ENCODE assay signal across 8 cellular contexts in the genomic region with DNA sequence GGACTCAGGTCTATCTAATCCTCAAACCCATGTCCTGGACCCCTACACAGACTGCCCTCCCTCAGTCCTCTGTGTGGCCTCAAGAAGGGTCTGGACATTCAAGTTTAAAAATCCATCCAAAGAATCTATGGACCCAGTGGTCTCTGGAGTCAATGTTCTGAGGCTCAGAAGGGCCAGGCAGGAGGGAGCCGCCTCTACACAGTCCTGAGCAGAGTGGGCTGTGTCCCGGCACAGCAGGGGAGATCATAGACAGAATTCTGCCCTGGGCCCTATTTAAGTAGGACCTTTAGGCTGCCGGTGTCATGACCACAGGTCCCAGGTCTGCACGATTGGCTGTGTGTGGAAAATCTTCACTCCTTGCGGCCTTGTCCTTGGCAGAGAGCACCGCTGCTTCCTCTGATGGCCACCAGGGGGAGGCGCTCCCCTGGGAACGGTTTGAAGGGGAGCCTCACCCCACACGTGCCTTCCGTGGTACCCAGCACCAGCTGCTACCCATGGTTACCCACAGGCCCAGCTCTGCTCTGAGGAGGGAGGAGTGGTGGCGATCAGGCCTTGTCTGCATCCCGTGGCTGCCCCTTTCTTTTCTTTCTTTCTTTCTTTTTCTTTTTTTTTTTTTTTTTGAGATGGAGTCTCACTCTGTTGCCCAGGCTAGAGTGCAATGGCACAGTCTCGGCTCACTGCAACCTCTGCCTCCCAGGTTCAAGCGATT. TPM values are rescaled to one million over a fixed set of nuclear protein-coding genes. Genes with fewer than 3 reads are reported as not detected.
DNase-seq lines count a peak whose midpoint lies in the region; ATAC-seq and TF ChIP-seq lines count a peak whose summit lies in the region.

No MANE protein-coding gene starts in this region.

- intact Hi-C loops in CD4-positive, alpha-beta memory T cell (cut with micrococcal nuclease), result loop anchor here (1.0 to 5.0 kb wide), 4 partner anchors 47 to 127 kb away; partner anchors contain the start of genes CLCN2 and POLR2H

- peak overlapping the region; percentile 74; the same call in 1 of the 2 replicates for H2AFZ ChIP-seq in OCI-LY3 (ENCODE audit: low read depth, low read length)

- H3K79me2 ChIP-seq in OCI-LY3 (ENCODE audit: low read length), result no peaks in the 10 kb centered on the region

- no peak overlapping the region for H3K27ac Mint-ChIP-seq in CD4-positive, alpha-beta memory T cell
- H3K27ac Mint-ChIP-seq in natural killer cell treated with Interleukin-12 subunit alpha and Interleukin-12 subunit beta and Interleukin-15 and Interleukin-18, amount 100 ng/mL, for 72 hours, result no peak overlapping the region
- no peak overlapping the region for H3K27ac Mint-ChIP-seq in stimulated activated naive CD8-positive, alpha-beta T cell treated with anti-CD3 and anti-CD28 coated beads, Interleukin-15, amount 100 ng/mL, for 72 hours

- peaks cover 0 to 2% (median 0%) of the 10 kb centered on the region in 4 donors for H3K4me1 Mint-ChIP-seq in CD4-positive, alpha-beta memory T cell
- H3K4me1 Mint-ChIP-seq in natural killer cell treated with Interleukin-12 subunit alpha and Interleukin-12 subunit beta and Interleukin-15 and Interleukin-18, amount 100 ng/mL, for 72 hours (ENCODE audit: low read depth in 2 of 2), result no peaks in the 10 kb centered on the region
- no peaks in the 10 kb centered on the region for H3K4me1 Mint-ChIP-seq in stimulated activated naive CD8-positive, alpha-beta T cell treated with anti-CD3 and anti-CD28 coated beads, Interleukin-15, amount 100 ng/mL, for 72 hours

- no peak overlapping the region for H3K9ac ChIP-seq in OCI-LY3 (ENCODE audit: low read length)

- peak overlapping the region; percentile 47 for H3K4me2 ChIP-seq in OCI-LY3 (ENCODE audit: low read length)

- H3K27ac ChIP-seq in CD4-positive, alpha-beta memory T cell (ENCODE audit: low read depth, low read length), result no peak overlapping the region
- H3K27ac ChIP-seq in OCI-LY3 (ENCODE audit: low read length), result no peak overlapping the region

- CTCF ChIA-PET in CD4-positive, alpha-beta memory T cell (lab: Charles Lee; ENCODE audit: partially characterized antibody), result interaction anchor here (0.5 to 5.8 kb wide), 18 partner anchors 11 to 361 kb away, joined by 3 to 47 read pairs (median 4); partner anchors contain the start of gene EPHB3

- H3K9me3 Mint-ChIP-seq in CD4-positive, alpha-beta memory T cell, result no peaks in the 10 kb centered on the region
- H3K9me3 Mint-ChIP-seq in natural killer cell treated with Interleukin-12 subunit alpha and Interleukin-12 subunit beta and Interleukin-15 and Interleukin-18, amount 100 ng/mL, for 72 hours, result no peaks in the 10 kb centered on the region
- H3K9me3 Mint-ChIP-seq in stimulated activated naive CD8-positive, alpha-beta T cell treated with anti-CD3 and anti-CD28 coated beads, Interleukin-15, amount 100 ng/mL, for 72 hours, result no peaks in the 10 kb centered on the region

- H3K9me3 ChIP-seq in CD4-positive, alpha-beta memory T cell (ENCODE audit: control insufficient read depth in 1 of 2, low read length in 2 of 2), result no peaks in the 10 kb centered on the region
- peaks cover 3% of the 10 kb centered on the region; the same call in 1 of the 2 replicates for H3K9me3 ChIP-seq in OCI-LY3 (ENCODE audit: insufficient read depth, low read length)

- H3K27me3 Mint-ChIP-seq in CD4-positive, alpha-beta memory T cell, result peaks cover 0 to under 1% of the 10 kb centered on the region in 2 donors
- H3K27me3 Mint-ChIP-seq in natural killer cell treated with Interleukin-12 subunit alpha and Interleukin-12 subunit beta and Interleukin-15 and Interleukin-18, amount 100 ng/mL, for 72 hours, result peaks cover 1 to 4% of the 10 kb centered on the region in 2 donors
- H3K27me3 Mint-ChIP-seq in stimulated activated naive CD8-positive, alpha-beta T cell treated with anti-CD3 and anti-CD28 coated beads, Interleukin-15, amount 100 ng/mL, for 72 hours, result no peaks in the 10 kb centered on the region

- no peaks in the 10 kb centered on the region for H3K27me3 ChIP-seq in CD4-positive, alpha-beta memory T cell (ENCODE audit: insufficient read depth, low read length)
- peaks cover 6% of the 10 kb centered on the region for H3K27me3 ChIP-seq in OCI-LY3 (ENCODE audit: low read depth, low read length)

- H3K36me3 ChIP-seq in CD4-positive, alpha-beta memory T cell (ENCODE audit: insufficient read depth, low read length), result no peaks in the 10 kb centered on the region
- H3K36me3 ChIP-seq in OCI-LY3 (replicated peaks; ENCODE audit: low read depth, low read length), result no peaks in the 10 kb centered on the region

- H3K4me3 ChIP-seq in CD4-positive, alpha-beta memory T cell (ENCODE audit: low read length in 2 of 2), result no peak overlapping the region
- H3K4me3 ChIP-seq in OCI-LY3 (ENCODE audit: low read length), result no peak overlapping the region

- ATAC-seq in GM19467 (IDR thresholded peaks at IDR 0.05; ENCODE audit: unreplicated experiment), result peak; percentile 95
- peak; percentile 93 for ATAC-seq in esophagus mucosa
- peak; percentile 81 to 84 for ATAC-seq in natural killer cell treated with Interleukin-12 subunit alpha and Interleukin-12 subunit beta and Interleukin-15 and Interleukin-18, amount 100 ng/mL, for 72 hours
- peak; percentile 92 for ATAC-seq in stimulated activated naive CD8-positive, alpha-beta T cell treated with anti-CD3 and anti-CD28 coated beads, Interleukin-15, amount 100 ng/mL, for 72 hours

- POLR2A ChIA-PET in CD4-positive, alpha-beta memory T cell (lab: Charles Lee; ENCODE audit: partially characterized antibody), result no interaction called here

- peak; percentile 60 to 67 (median 61) for DNase-seq in CD4-positive, alpha-beta memory T cell
- DNase-seq in HUDEP-2 (lab: John Stamatoyannopoulos, UW; ENCODE audit: unreplicated experiment in 76 of 76) (peak in 61 of 76 experiments; percentile 1 to 73 (median 33)), activated T-cell treated with anti-CD3 and anti-CD28 coated beads for 1 hour (ENCODE audit: low read depth) (peak; percentile 60)
- DNase-seq in natural killer cell treated with Interleukin-12 subunit alpha and Interleukin-12 subunit beta and Interleukin-15 and Interleukin-18, amount 100 ng/mL, for 72 hours (ENCODE audit: low spot score), result peak; percentile 68
- peak; percentile 59 to 67 for DNase-seq in stimulated activated naive CD8-positive, alpha-beta T cell treated with anti-CD3 and anti-CD28 coated beads, Interleukin-15, amount 100 ng/mL, for 72 hours

- H3K36me3 Mint-ChIP-seq in CD4-positive, alpha-beta memory T cell, result no peaks in the 10 kb centered on the region
- no peaks in the 10 kb centered on the region for H3K36me3 Mint-ChIP-seq in natural killer cell treated with Interleukin-12 subunit alpha and Interleukin-12 subunit beta and Interleukin-15 and Interleukin-18, amount 100 ng/mL, for 72 hours

- TF ChIP-seq CTCF in OCI-LY3 (IDR thresholded peaks at IDR 0.05; ENCODE audit: low read depth, low read length), result peak; percentile 83

- H3K4me1 ChIP-seq in CD4-positive, alpha-beta memory T cell (ENCODE audit: insufficient read depth, low read length), result no peaks in the 10 kb centered on the region
- H3K4me1 ChIP-seq in OCI-LY3 (ENCODE audit: low read length), result peaks cover 6% of the 10 kb centered on the region; the same call in 1 of the 2 replicates

- no peaks in the 10 kb centered on the region for H4K20me1 ChIP-seq in OCI-LY3 (ENCODE audit: insufficient read depth, low read length)

- H3K4me3 Mint-ChIP-seq in CD4-positive, alpha-beta memory T cell, result peak overlapping the region in 1 of 8 donors; percentile 20
- H3K4me3 Mint-ChIP-seq in natural killer cell treated with Interleukin-12 subunit alpha and Interleukin-12 subunit beta and Interleukin-15 and Interleukin-18, amount 100 ng/mL, for 72 hours, result no peak overlapping the region
- H3K4me3 Mint-ChIP-seq in stimulated activated naive CD8-positive, alpha-beta T cell treated with anti-CD3 and anti-CD28 coated beads, Interleukin-15, amount 100 ng/mL, for 72 hours, result no peak overlapping the region

RNA-seq across cellular contexts. Expression of gene CHRD, which starts 37.9 kb away (rescaled TPM):
- total RNA-seq in CD4-positive, alpha-beta memory T cell, result not detected
- not detected for polyA plus RNA-seq in CD4-positive, alpha-beta memory T cell
- total RNA-seq in esophagus mucosa, result 0.84 TPM
- not detected for total RNA-seq in natural killer cell treated with Interleukin-12 subunit alpha and Interleukin-12 subunit beta and Interleukin-15 and Interleukin-18, amount 100 ng/mL, for 72 hours

RNA-seq across cellular contexts. Expression of gene THPO, which starts 39.8 kb away (rescaled TPM):
- total RNA-seq in CD4-positive, alpha-beta memory T cell, result not detected
- polyA plus RNA-seq in CD4-positive, alpha-beta memory T cell, result not detected
- total RNA-seq in esophagus mucosa, result not detected
- not detected for total RNA-seq in natural killer cell treated with Interleukin-12 subunit alpha and Interleukin-12 subunit beta and Interleukin-15 and Interleukin-18, amount 100 ng/mL, for 72 hours

RNA-seq across cellular contexts. Expression of gene POLR2H, which starts 56.3 kb away (rescaled TPM):
- 10 to 100 TPM; 61.3 to 66.1 TPM for total RNA-seq in CD4-positive, alpha-beta memory T cell
- 10 to 100 TPM; 56.6 to 58.8 TPM for polyA plus RNA-seq in CD4-positive, alpha-beta memory T cell
- total RNA-seq in esophagus mucosa, result 46.0 TPM
- total RNA-seq in natural killer cell treated with Interleukin-12 subunit alpha and Interleukin-12 subunit beta and Interleukin-15 and Interleukin-18, amount 100 ng/mL, for 72 hours, result 100 to 1,000 TPM; 111 to 142 TPM

RNA-seq across cellular contexts. Expression of gene CLCN2, which starts 56.4 kb away (rescaled TPM):
- 1 to 10 TPM; 3.8 to 5.4 TPM for total RNA-seq in CD4-positive, alpha-beta memory T cell
- polyA plus RNA-seq in CD4-positive, alpha-beta memory T cell, result under 1 TPM; 0.24 to 0.29 TPM
- total RNA-seq in esophagus mucosa, result 3.4 TPM
- 10 to 100 TPM in 1 of 2 donors, 1 to 10 TPM in 1; 6.5 to 10.5 TPM for total RNA-seq in natural killer cell treated with Interleukin-12 subunit alpha and Interleukin-12 subunit beta and Interleukin-15 and Interleukin-18, amount 100 ng/mL, for 72 hours
